In genomic region chr9:132882616-132883015, GRCh38 we compare ENCODE assay signal across 2 cellular contexts.
TF ChIP-seq lines count a peak whose summit lies in the region.

No MANE protein-coding gene starts in this region.

TF ChIP-seq in HEK293, 187 proteins besides CTCF, POLR2A, EP300 and RAD21:
- no peak for TF ChIP-seq FEZF1 (tag by site-specific recombination; IDR thresholded peaks at IDR 0.05)
- 0 out of 2 replicates have a peak, but pooled peaks have one; percentile 10 for TF ChIP-seq ZNF600 (tag by site-specific recombination; IDR thresholded peaks at IDR 0.05)
- no peak for TF ChIP-seq ZNF510 (tag by site-specific recombination; IDR thresholded peaks at IDR 0.05; ENCODE audit: insufficient replicate concordance)
TF ChIP-seq in HEK293: peak in this region for 1.

TF ChIP-seq in H1, 55 proteins besides CTCF, POLR2A, EP300 and RAD21:
- TF ChIP-seq TAF7 (optimal IDR thresholded peaks at IDR 0.05; ENCODE audit: borderline replicate concordance, low read depth, low read length) (no peak), GABPA (IDR thresholded peaks at IDR 0.05; ENCODE audit: borderline replicate concordance, insufficient read depth, low read length) (no peak), CREB1 (IDR thresholded peaks at IDR 0.05) (no peak), MAX (IDR thresholded peaks at IDR 0.05) (no peak), TBP (IDR thresholded peaks at IDR 0.05; ENCODE audit: low read depth, low read length) (no peak), SP4 (IDR thresholded peaks at IDR 0.05; ENCODE audit: low read length) (no peak), BRCA1 (IDR thresholded peaks at IDR 0.05; ENCODE audit: low read depth, low read length) (no peak), JUND (IDR thresholded peaks at IDR 0.05; ENCODE audit: low read length) (no peak), CHD1 (IDR thresholded peaks at IDR 0.05; ENCODE audit: low read depth, low read length) (no peak), SAP30 (IDR thresholded peaks at IDR 0.05; ENCODE audit: insufficient read depth, insufficient replicate concordance, low read length) (no peak), POLR2AphosphoS5 (IDR thresholded peaks at IDR 0.05; ENCODE audit: low read depth, low read length) (no peak), SRF (IDR thresholded peaks at IDR 0.05; ENCODE audit: low read depth, low read length) (no peak), ATF3 (IDR thresholded peaks at IDR 0.05; ENCODE audit: insufficient read depth, low read depth, low read length) (no peak), NANOG (IDR thresholded peaks at IDR 0.05; ENCODE audit: insufficient read depth, low read depth, low read length, poor library complexity, severe bottlenecking) (no peak), HDAC2 (IDR thresholded peaks at IDR 0.05; ENCODE audit: borderline replicate concordance in 1 of 2, low read depth in 2 of 2, low read length in 2 of 2) (no peak), USF2 (IDR thresholded peaks at IDR 0.05; ENCODE audit: low read length) (no peak), JUN (IDR thresholded peaks at IDR 0.05; ENCODE audit: low read depth, low read length) (no peak), TAF1 (IDR thresholded peaks at IDR 0.05; ENCODE audit: low read depth, low read length) (no peak)
TF ChIP-seq in H1: peak in this region for 0.
